Comparison of ENCODE assay signal across 11 cellular contexts in genomic region chr20:23003077-23003476, GRCh38. TPM values are rescaled to one million over a fixed set of nuclear protein-coding genes. Genes with fewer than 3 reads are reported as not detected.
"Had no signal": no experiment of that assay in that cellular context is flagged by ENCODE, and none has a peak within 500 bp of the region (broad histone marks: within the 10 kb centered on the region; RNA-seq: fewer than 3 reads in every experiment).

No MANE protein-coding gene starts in this region.

- ATAC-seq: GM23338 had no signal

- H3K4me3 ChIP-seq: GM23338 had no signal

- H3K9ac ChIP-seq: KMS-11 had no signal

- H2AFZ ChIP-seq: GM23338 had no signal

- FAIRE-seq: H1, H54, HTR-8/SVneo had no signal

- DNase-seq: H9, HCEC 1CT, IMR-90, Karpas-422, KBM-7 had no signal

- H3K27ac ChIP-seq: KMS-11 had no signal

- H3K4me2 ChIP-seq: GM23338, KMS-11 had no signal

RNA-seq across cellular contexts. Expression of gene SSTR4, which starts 32.0 kb away (rescaled TPM):
- total RNA-seq: GM23338, H1, H9, HT-29, IMR-90 had no signal
- polyA plus RNA-seq: GM23338, IMR-90 had no signal

RNA-seq across cellular contexts. Expression of gene THBD, which starts 46.4 kb away (rescaled TPM):
- total RNA-seq: HT-29, IMR-90 had no signal
